Comparison of ENCODE assay signal across 29 cellular contexts in genomic region chr11:26792956-26793355, GRCh38.
A peak's percentile ranks its signal among the peaks of the same experiment; 100 is the strongest.
DNase-seq lines count a peak whose midpoint lies in the region; ATAC-seq, FAIRE-seq and TF ChIP-seq lines count a peak whose summit lies in the region.
"Had no signal": no experiment of that assay in that cellular context is flagged by ENCODE, and none has a peak within 500 bp of the region (broad histone marks: within the 10 kb centered on the region; RNA-seq: fewer than 3 reads in every experiment).

No MANE protein-coding gene starts in this region.

- H3K79me2 ChIP-seq in SK-N-SH (ENCODE audit: insufficient read depth) = no peaks in the 10 kb centered on the region

- TF ChIP-seq EP300 in SK-N-SH (IDR thresholded peaks at IDR 0.05; ENCODE audit: borderline replicate concordance in 1 of 2, low read depth in 1 of 2, low read length in 1 of 2) = peak; percentile 40 to 42; a peak in 3 of 4 replicates

- DNase-seq in AG04449 (ENCODE audit: low read depth, low spot score) (peak; percentile 55), SK-N-SH (no peak), dedifferentiated amniotic fluid mesenchymal stem cell (ENCODE audit: extremely low spot score) (peak; percentile 45), fibroblast of the conjunctiva (ENCODE audit: low read depth) (peak; percentile 61), frontal cortex (ENCODE audit: low spot score in 2 of 2) (no peak)
- DNase-seq: ACHN; C1 segment of cervical spinal cord; CD4-positive, alpha-beta memory T cell; COR-L47; DMS53; EL; GDM1; H9; NCI-H1048; NCI-H1417; NCI-H1694; NCI-H2029 treated with DMSO at 0.1 percent for 48 hours; NCI-H446 treated with DMSO at 0.1 percent for 48 hours; NCI-H526 treated with DMSO at 0.1 percent for 48 hours; PC-9; Right ventricle myocardium superior; RPMI8226 had no signal

- no peaks in the 10 kb centered on the region for H3K27me3 ChIP-seq in SK-N-SH (ENCODE audit: insufficient read depth)

- H3K4me2 ChIP-seq in SK-N-SH = no peak overlapping the region
- H3K4me2 ChIP-seq: GM23338, PC-9 had no signal

- H2AFZ ChIP-seq in SK-N-SH (ENCODE audit: low read depth) = no peak overlapping the region
- H2AFZ ChIP-seq: GM23338, PC-9 had no signal

- no peak overlapping the region for H3K9ac ChIP-seq in SK-N-SH

- ATAC-seq in HG03457 (IDR thresholded peaks at IDR 0.05; ENCODE audit: unreplicated experiment) = no peak
- ATAC-seq in HG02759 (IDR thresholded peaks at IDR 0.05; ENCODE audit: unreplicated experiment) = no peak
- ATAC-seq in HG03571 (IDR thresholded peaks at IDR 0.05; ENCODE audit: unreplicated experiment) = no peak
- ATAC-seq: GM12878, GM23338 had no signal

- TF ChIP-seq CTCF in AG04449 (IDR thresholded peaks at IDR 0.05; ENCODE audit: insufficient read depth, low read length, missing control alignments) (no peak), SK-N-SH (IDR thresholded peaks at IDR 0.05) (no peak)

- CTCF ChIA-PET in AG04449 (lab: Yijun Ruan, JAX) = no interaction called here
- CTCF ChIA-PET in SK-N-SH (lab: Yijun Ruan, JAX) = interaction anchor here (0.9 kb wide), 1 partner anchor 13 kb away, joined by 3 read pairs; no protein-coding TSS in a partner anchor

- H3K9me3 ChIP-seq in SK-N-SH = 0 out of 2 replicates have a peak, but pooled peaks cover under 1% of the 10 kb centered on the region

- H3K4me1 ChIP-seq in SK-N-SH (ENCODE audit: control insufficient read depth in 1 of 2, insufficient read depth in 2 of 2, low read depth in 1 of 2, low read length in 1 of 2) = no peaks in the 10 kb centered on the region

- no peaks in the 10 kb centered on the region for H3K36me3 ChIP-seq in SK-N-SH (replicated peaks in 1 of 2; ENCODE audit: control insufficient read depth in 1 of 2, insufficient read depth in 2 of 2, low read length in 1 of 2)

- H3K4me3 ChIP-seq in AG04449 (ENCODE audit: low read depth, low read length) (no peak overlapping the region), SK-N-SH (ENCODE audit: low read depth in 2 of 2, low read length in 1 of 2) (no peak overlapping the region)
- H3K4me3 ChIP-seq: GM12878, GM23338, PC-9 had no signal

- no peaks in the 10 kb centered on the region for H4K20me1 ChIP-seq in SK-N-SH (ENCODE audit: insufficient read depth)

- peaks cover 3% of the 10 kb centered on the region; the same call in 1 of the 2 replicates for H3K9me2 ChIP-seq in SK-N-SH

- peak overlapping the region; percentile 28 to 80; a peak in 2 of 4 replicates for H3K27ac ChIP-seq in SK-N-SH (ENCODE audit: low read depth in 2 of 2, low read length in 1 of 2)
- H3K27ac ChIP-seq: 22Rv1, HL-60, PC-9 had no signal

- H3F3A ChIP-seq in SK-N-SH (replicated peaks; ENCODE audit: insufficient read depth) = no peaks in the 10 kb centered on the region

- POLR2A ChIA-PET in AG04449 (lab: Yijun Ruan, JAX) (interaction anchor here (0.6 to 0.8 kb wide), 2 partner anchors 153 to 154 kb away, joined by 3 to 4 read pairs; no protein-coding TSS in a partner anchor), SK-N-SH (lab: Yijun Ruan, JAX) (no interaction called here)

- FAIRE-seq in frontal cortex (lab: Jason Lieb, UNC) = no peak
- FAIRE-seq: GM12878 had no signal

- no peak for TF ChIP-seq RAD21 in SK-N-SH (IDR thresholded peaks at IDR 0.05; ENCODE audit: low read length)

TF ChIP-seq in SK-N-SH, 30 proteins besides CTCF, POLR2A, EP300 and RAD21:
- TF ChIP-seq GATA2 (CRISPR knock-in tag; IDR thresholded peaks at IDR 0.05) = no peak
- no peak for TF ChIP-seq RXRA (IDR thresholded peaks at IDR 0.05; ENCODE audit: borderline replicate concordance, low read depth)
- peak; percentile 43; the same call in 1 of the 2 replicates for TF ChIP-seq RCOR1 (IDR thresholded peaks at IDR 0.05; ENCODE audit: low read length)
- TF ChIP-seq PBX3 (IDR thresholded peaks at IDR 0.05) = peak; percentile 61
- TF ChIP-seq POLR2AphosphoS5 (IDR thresholded peaks at IDR 0.05; ENCODE audit: low read depth, low read length) = peak; percentile 52; the same call in 1 of the 2 replicates
- no peak for TF ChIP-seq EZH2phosphoT487 (IDR thresholded peaks at IDR 0.05; ENCODE audit: borderline replicate concordance, low read depth)
- no peak for TF ChIP-seq ELF1 (IDR thresholded peaks at IDR 0.05)
- TF ChIP-seq TAF1 (IDR thresholded peaks at IDR 0.05; ENCODE audit: borderline replicate concordance, low read depth, low read length) = no peak
- peak; percentile 86 for TF ChIP-seq TCF12 (IDR thresholded peaks at IDR 0.05)
- no peak for TF ChIP-seq YY1 (IDR thresholded peaks at IDR 0.05; ENCODE audit: low read depth)
- TF ChIP-seq USF1 (IDR thresholded peaks at IDR 0.05; ENCODE audit: borderline replicate concordance, low read depth) = no peak
- no peak for TF ChIP-seq FOSL2 (IDR thresholded peaks at IDR 0.05; ENCODE audit: borderline replicate concordance, low read depth)
TF ChIP-seq in SK-N-SH: peak in this region for 4.

Comparison
In these comparisons a context has a peak if more than half of its experiments do, and no peak if none do; other contexts are left out.
1. DNase-seq: peak in AG04449 (single experiment), dedifferentiated amniotic fluid mesenchymal stem cell (single experiment) and fibroblast of the conjunctiva (single experiment); none in SK-N-SH (single experiment) and frontal cortex (0 of 2).